Comparison of ENCODE assay signal across 17 cellular contexts in the genomic region with DNA sequence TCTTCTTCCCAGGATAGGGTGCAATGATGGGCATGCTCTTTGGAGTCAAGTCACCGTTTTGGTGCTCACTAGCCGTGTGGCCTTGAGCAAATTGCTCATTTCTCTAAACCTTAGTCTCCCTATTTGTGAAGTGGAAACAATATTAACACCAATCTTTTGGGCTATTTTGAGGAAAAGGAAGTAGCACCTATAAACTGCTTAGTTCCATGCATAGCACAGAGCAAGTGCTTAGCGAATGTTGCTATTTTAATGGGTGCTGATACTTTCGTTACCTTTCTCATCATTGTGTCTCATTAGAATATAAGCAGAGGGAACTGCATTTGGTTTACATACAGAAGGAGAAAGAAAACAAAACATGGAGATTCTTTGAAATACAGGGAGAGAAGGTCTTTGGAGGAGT.
DNase-seq lines count a peak whose midpoint lies in the region; ATAC-seq and TF ChIP-seq lines count a peak whose summit lies in the region.
"Had no signal": no experiment of that assay in that cellular context is flagged by ENCODE, and none has a peak within 500 bp of the region (broad histone marks: within the 10 kb centered on the region; RNA-seq: fewer than 3 reads in every experiment).

No MANE protein-coding gene starts in this region.

- ATAC-seq in GM19328 (IDR thresholded peaks at IDR 0.05; ENCODE audit: unreplicated experiment) (peak; percentile 45), HG03066 (IDR thresholded peaks at IDR 0.05; ENCODE audit: low read depth, unreplicated experiment) (peak; percentile 42), GM23338 (no peak)

- H3K9me3 Mint-ChIP-seq in endodermal cell (no peaks in the 10 kb centered on the region), GM23338 (no peaks in the 10 kb centered on the region)
- H3K9me3 Mint-ChIP-seq: mesothelial cell of epicardium had no signal

- no peaks in the 10 kb centered on the region for H3K79me2 ChIP-seq in GM23338 (replicated peaks; ENCODE audit: insufficient read depth)

- TF ChIP-seq CTCF in endodermal cell (conservative IDR thresholded peaks at IDR 0.05) (no peak), GM23338 (conservative IDR thresholded peaks at IDR 0.05; ENCODE audit: low read depth in 2 of 2) (no peak), BE2C (IDR thresholded peaks at IDR 0.05; ENCODE audit: low read depth, low read length) (no peak)

- DNase-seq in CD1c-positive myeloid dendritic cell (ENCODE audit: extremely low spot score), result peak; percentile 29
- DNase-seq in endodermal cell, result no peak
- DNase-seq in GM23338 (ENCODE audit: low spot score), result no peak
- no peak for DNase-seq in BE2C
- DNase-seq in NCI-H2171 treated with DMSO at 0.1 percent for 48 hours (lab: John Stamatoyannopoulos, UW), result no peak
- DNase-seq in RKO (ENCODE audit: low spot score), result no peak
- DNase-seq: DMS153, MG63, NCI-H2227 treated with DMSO at 0.1 percent for 48 hours, T1000 had no signal

- 0 out of 2 replicates have a peak, but pooled peaks cover 2% of the 10 kb centered on the region for H3K9me2 ChIP-seq in GM23338 (ENCODE audit: insufficient read depth)

- peaks cover 2% of the 10 kb centered on the region for H3K36me3 Mint-ChIP-seq in endodermal cell (ENCODE audit: low read depth)
- H3K36me3 Mint-ChIP-seq in GM23338 (ENCODE audit: low read depth), result peaks cover 3% of the 10 kb centered on the region; the same call in 1 of the 3 replicates
- H3K36me3 Mint-ChIP-seq: activated naive CD8-positive, alpha-beta T cell had no signal

- H3K9me3 ChIP-seq in endodermal cell (ENCODE audit: control insufficient read depth, low read length) (no peaks in the 10 kb centered on the region), BE2C (no peaks in the 10 kb centered on the region)
- H3K9me3 ChIP-seq: HAP-1, MG63 had no signal

- H3K27ac ChIP-seq in endodermal cell (ENCODE audit: low read depth, low read length), result peak overlapping the region; percentile 22
- no peak overlapping the region for H3K27ac ChIP-seq in GM23338 (ENCODE audit: low read depth)
- H3K27ac ChIP-seq: RWPE1 had no signal

- H3K4me3 Mint-ChIP-seq in endodermal cell (no peak overlapping the region), GM23338 (no peak overlapping the region)
- H3K4me3 Mint-ChIP-seq: activated naive CD8-positive, alpha-beta T cell; mesothelial cell of epicardium had no signal

- H3K27me3 Mint-ChIP-seq in endodermal cell (ENCODE audit: insufficient read depth) (no peaks in the 10 kb centered on the region), GM23338 (ENCODE audit: insufficient read depth, low read depth, poor library complexity) (peaks cover 3% of the 10 kb centered on the region)
- H3K27me3 Mint-ChIP-seq: progenitor cell of endocrine pancreas had no signal

- no peaks in the 10 kb centered on the region for H4K20me1 ChIP-seq in GM23338 (replicated peaks; ENCODE audit: insufficient read depth)

- H3K4me2 ChIP-seq in GM23338, result no peak overlapping the region

- 95 to 100% methylated on average over 2 to 4 of the region's 4 CpGs for WGBS in endodermal cell (ENCODE audit: insufficient coverage in 1 of 2, insufficient read length in 1 of 2), 2 experiments

- H3K36me3 ChIP-seq in endodermal cell (ENCODE audit: control insufficient read depth, insufficient read depth, low read length), result no peaks in the 10 kb centered on the region
- no peaks in the 10 kb centered on the region for H3K36me3 ChIP-seq in GM23338 (ENCODE audit: insufficient read depth)
- no peaks in the 10 kb centered on the region for H3K36me3 ChIP-seq in BE2C
- H3K36me3 ChIP-seq: HAP-1, MG63 had no signal

- no peak overlapping the region for H2AFZ ChIP-seq in GM23338

- H3K4me3 ChIP-seq in endodermal cell (ENCODE audit: low read length), result no peak overlapping the region
- H3K4me3 ChIP-seq in GM23338, result no peak overlapping the region
- no peak overlapping the region for H3K4me3 ChIP-seq in BE2C (ENCODE audit: low read depth, low read length)
- H3K4me3 ChIP-seq: HAP-1, MG63 had no signal

- H3K4me1 Mint-ChIP-seq in endodermal cell (peaks cover 21% of the 10 kb centered on the region), GM23338 (peaks cover 18% of the 10 kb centered on the region)

- peaks cover 4% of the 10 kb centered on the region for H3K4me1 ChIP-seq in endodermal cell (ENCODE audit: control insufficient read depth, insufficient read depth, low read length)
- no peaks in the 10 kb centered on the region for H3K4me1 ChIP-seq in GM23338 (ENCODE audit: insufficient read depth)
- peaks cover under 1% of the 10 kb centered on the region for H3K4me1 ChIP-seq in BE2C

- no peak overlapping the region for H3K27ac Mint-ChIP-seq in endodermal cell
- no peak overlapping the region for H3K27ac Mint-ChIP-seq in GM23338
- H3K27ac Mint-ChIP-seq: activated naive CD8-positive, alpha-beta T cell had no signal

- H3K27me3 ChIP-seq in endodermal cell (ENCODE audit: control insufficient read depth, insufficient read depth, low read length, poor library complexity, severe bottlenecking) (peaks cover 7% of the 10 kb centered on the region), GM23338 (ENCODE audit: insufficient read depth) (no peaks in the 10 kb centered on the region), BE2C (no peaks in the 10 kb centered on the region)
- H3K27me3 ChIP-seq: MG63 had no signal

- H3K9ac ChIP-seq in endodermal cell (ENCODE audit: extremely low read depth, low read length, poor library complexity, severe bottlenecking), result no peak overlapping the region

- H3F3A ChIP-seq in GM23338 (replicated peaks; ENCODE audit: low read depth), result no peaks in the 10 kb centered on the region

TF ChIP-seq in GM23338, 12 proteins besides CTCF, POLR2A, EP300 and RAD21:
- no peak for TF ChIP-seq ZNF114 (CRISPR knock-in tag; IDR thresholded peaks at IDR 0.05)
- TF ChIP-seq NANOG (IDR thresholded peaks at IDR 0.05; ENCODE audit: borderline replicate concordance), result no peak
- no peak for TF ChIP-seq EZH2 (IDR thresholded peaks at IDR 0.05; ENCODE audit: low read depth, unreplicated experiment)
- no peak for TF ChIP-seq ZNF331 (CRISPR knock-in tag; IDR thresholded peaks at IDR 0.05; ENCODE audit: low read depth)
- no peak for TF ChIP-seq STAT1 (IDR thresholded peaks at IDR 0.05; ENCODE audit: unreplicated experiment)
- no peak for TF ChIP-seq CREB1 (CRISPR knock-in tag; IDR thresholded peaks at IDR 0.05; ENCODE audit: low read depth)
- no peak for TF ChIP-seq POLR2AphosphoS5 (IDR thresholded peaks at IDR 0.05; ENCODE audit: low read depth)
